Comparison of ENCODE assay signal across 8 cellular contexts in genomic region chr2:171893824-171894611, GRCh38. TPM values are rescaled to one million over a fixed set of nuclear protein-coding genes. Genes with fewer than 3 reads are reported as not detected.
DNase-seq lines count a peak whose midpoint lies in the region; ATAC-seq and TF ChIP-seq lines count a peak whose summit lies in the region.

TSS of gene SLC25A12 (minus strand) at chr2:171894244. CDS start at chr2:171894214, 30 bp downstream.

- CTCF ChIA-PET in activated B cell treated with CpG ODN at 0.5 μM for 24 hours (lab: Charles Lee) = interaction anchor here (1.0 kb wide), 1 partner anchor 28 kb away, joined by 5 read pairs; the partner anchor contains the start of gene HAT1

- H3K4me1 Mint-ChIP-seq in activated B cell treated with CpG ODN at 0.5 μM for 24 hours (peaks cover 23% of the 10 kb centered on the region), immature natural killer cell (peaks cover 22 to 37% of the 10 kb centered on the region in 2 donors)

- H3K36me3 Mint-ChIP-seq in activated B cell treated with CpG ODN at 0.5 μM for 24 hours (ENCODE audit: low read depth) (peaks cover 23% of the 10 kb centered on the region), immature natural killer cell (peaks cover 0 to 6% (median 3%) of the 10 kb centered on the region in 3 donors)

- peak within 1 kb of the TSS; percentile 98 for H3K4me3 Mint-ChIP-seq in activated B cell treated with CpG ODN at 0.5 μM for 24 hours
- H3K4me3 Mint-ChIP-seq in immature natural killer cell = peak within 1 kb of the TSS; percentile 90 to 99 (median 95)

- POLR2A ChIA-PET in activated B cell treated with CpG ODN at 0.5 μM for 24 hours (lab: Charles Lee) = interaction anchor here (0.6 to 1.9 kb wide), 6 partner anchors 9 to 213 kb away, joined by 3 to 23 read pairs (median 6); partner anchors contain the start of genes HAT1 and METAP1D

- DNase-seq in NCI-H2196 treated with DMSO at 0.1 percent for 48 hours (lab: John Stamatoyannopoulos, UW; ENCODE audit: unreplicated experiment) (peak; percentile 87), activated B cell treated with CpG ODN at 0.5 μM for 24 hours (peak; percentile 81), cardiac fibroblast (ENCODE audit: low read depth in 2 of 2) (peak; percentile 82), immature natural killer cell (peak; percentile 61 to 71 (median 70)), smooth muscle cell of the brain vasculature (ENCODE audit: low read depth, low spot score) (peak; percentile 49)

- H3K9me3 Mint-ChIP-seq in activated B cell treated with CpG ODN at 0.5 μM for 24 hours = no peaks in the 10 kb centered on the region
- H3K9me3 Mint-ChIP-seq in immature natural killer cell = peaks cover 0 to 1% (median 0%) of the 10 kb centered on the region in 6 donors

- peaks cover 16% of the 10 kb centered on the region for H3K4me1 ChIP-seq in ACC112 (ENCODE audit: control insufficient read depth, insufficient read depth, low read length, unreplicated experiment)

- H3K27ac ChIP-seq in ACC112 (ENCODE audit: low read depth, low read length) = peak within 1 kb of the TSS; percentile 53

- H3K27me3 ChIP-seq in ACC112 (ENCODE audit: insufficient read depth, low read length) = no peaks in the 10 kb centered on the region

- ATAC-seq in GM18867 (IDR thresholded peaks at IDR 0.05; ENCODE audit: unreplicated experiment) = peak; percentile 97
- peak; percentile 83 for ATAC-seq in HG03097 (IDR thresholded peaks at IDR 0.05; ENCODE audit: low FRiP score, unreplicated experiment)
- ATAC-seq in activated B cell treated with CpG ODN at 0.5 μM for 24 hours (ENCODE audit: low read depth) = peak; percentile 95

- H3K79me2 ChIP-seq in ACC112 (ENCODE audit: control insufficient read depth, insufficient read depth, low read length, unreplicated experiment) = peaks cover 11% of the 10 kb centered on the region

- H3K4me3 ChIP-seq in ACC112 (ENCODE audit: low read depth, low read length) (peak within 1 kb of the TSS; percentile 89), cardiac fibroblast (replicated peaks in 1 of 2; ENCODE audit: low read depth in 2 of 2, low read length in 2 of 2) (peak within 1 kb of the TSS; percentile 74 to 92)

- TF ChIP-seq CTCF in activated B cell treated with CpG ODN at 0.5 μM for 24 hours (IDR thresholded peaks at IDR 0.05) (no peak), cardiac fibroblast (IDR thresholded peaks at IDR 0.05; ENCODE audit: low read depth, low read length) (no peak)

- H2AFZ ChIP-seq in ACC112 (ENCODE audit: low read length, unreplicated experiment) = peak within 1 kb of the TSS; percentile 68

- no peaks in the 10 kb centered on the region for H3K36me3 ChIP-seq in ACC112 (ENCODE audit: insufficient read depth, low read length)

- intact Hi-C loops in activated B cell treated with CpG ODN at 0.5 μM for 24 hours (cut with micrococcal nuclease) = loop anchor here (1.0 to 10.0 kb wide), 5 partner anchors 28 to 966 kb away; partner anchors contain the start of genes DLX2, HAT1, METAP1D and TLK1

- H3K27ac Mint-ChIP-seq in activated B cell treated with CpG ODN at 0.5 μM for 24 hours (peak within 1 kb of the TSS; percentile 85), immature natural killer cell (peak within 1 kb of the TSS; percentile 81 to 89 (median 83))

- H3K27me3 Mint-ChIP-seq in activated B cell treated with CpG ODN at 0.5 μM for 24 hours (no peaks in the 10 kb centered on the region), immature natural killer cell (ENCODE audit: low read depth in 3 of 3) (peaks cover 1 to 12% (median 4%) of the 10 kb centered on the region in 3 donors)

RNA-seq across cellular contexts. Expression of gene SLC25A12, which starts in this region (rescaled TPM):
- 18.8 and 22.2 TPM in 2 replicates for total RNA-seq in activated B cell treated with CpG ODN at 0.5 μM for 24 hours
- 10 to 100 TPM; 14.1 to 19.8 (median 19.2) TPM for polyA plus RNA-seq in immature natural killer cell

Comparison
In these comparisons a context has a peak if more than half of its experiments do, and no peak if none do; other contexts are left out.
1. Peak in every context shown above with its lines: DNase-seq, ATAC-seq, H3K4me3 ChIP-seq and H3K27ac ChIP-seq.